In the genomic region with DNA sequence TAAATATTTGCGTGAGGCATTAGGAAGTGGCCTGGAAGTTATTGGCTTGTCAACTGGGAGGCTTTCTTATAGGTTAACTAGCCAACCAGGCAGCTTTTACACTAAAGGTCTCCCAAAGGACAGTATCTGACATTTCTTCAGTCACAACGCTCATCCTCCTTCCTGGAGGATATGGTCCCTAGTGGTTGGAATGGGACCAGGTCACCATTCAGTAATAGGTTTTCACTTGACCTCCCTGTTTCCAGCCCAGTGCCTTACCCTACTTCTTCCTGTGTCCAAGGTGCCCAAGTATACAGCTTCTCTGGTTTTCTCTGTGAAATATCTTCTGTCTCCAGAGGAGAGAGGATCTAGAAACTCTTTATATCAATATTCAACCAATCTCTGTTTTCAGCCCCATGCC, we compare ENCODE assay signal across 25 cellular contexts.
"Had no signal": no experiment of that assay in that cellular context is flagged by ENCODE, and none has a peak within 500 bp of the region (broad histone marks: within the 10 kb centered on the region; RNA-seq: fewer than 3 reads in every experiment).

No MANE protein-coding gene starts in this region.

- DNase-seq: activated CD4-positive, alpha-beta T cell treated with anti-CD3 and anti-CD28 coated beads, Interleukin-2, amount 10 ng/mL, durations not matched to agents 7 days and 5 days; activated CD4-positive, CD25-positive, alpha-beta regulatory T cell treated with anti-CD3 and anti-CD28 coated beads, Interleukin-2, amount 50 U/mL, for 72 hours; activated CD8-positive, alpha-beta T cell treated with anti-CD3 and anti-CD28 coated beads for 36 hours; activated naive CD4-positive, alpha-beta T cell; activated T-cell treated with anti-CD3 and anti-CD28 coated beads, Interleukin-2, amount 50 U/mL, for 4 hours; dermis blood vessel endothelial cell; effector CD4-positive, alpha-beta T cell; naive thymus-derived CD8-positive, alpha-beta T cell; nucleus accumbens; pancreas; retina; sigmoid colon; small intestine; stimulated activated CD4-positive, alpha-beta T cell treated with anti-CD3 and anti-CD28 coated beads, Interleukin-4, amount 100 ng/mL, for 4 hours; stimulated activated CD8-positive, alpha-beta memory T cell treated with anti-CD3 and anti-CD28 coated beads, Interleukin-4, amount 100 ng/mL, for 48 hours; stimulated activated naive B cell treated with anti-CD40 and anti-IgM and Interleukin-4, amounts not matched to agents 10 μg/mL and 1 μg/mL and 100 μg/mL, for 72 hours; stomach; T1000; thyroid gland; upper lobe of left lung; WERI-Rb-1 had no signal

- H3K9me3 ChIP-seq: pancreas, prostate gland, sigmoid colon, stomach, thyroid gland, upper lobe of left lung, vagina had no signal

- H3K27ac ChIP-seq: pancreas, prostate gland, sigmoid colon, stomach, thyroid gland, upper lobe of left lung, vagina, WERI-Rb-1 had no signal

- H3K36me3 ChIP-seq: pancreas, prostate gland, thyroid gland, WERI-Rb-1 had no signal

- H3K4me1 ChIP-seq: pancreas, prostate gland, sigmoid colon, upper lobe of left lung had no signal

- ATAC-seq: activated CD8-positive, alpha-beta T cell treated with anti-CD3 and anti-CD28 coated beads for 36 hours; activated naive CD4-positive, alpha-beta T cell treated with anti-CD3 and anti-CD28 coated beads, Interleukin-2, amount 50 U/mL, for 72 hours; activated T-cell treated with anti-CD3 and anti-CD28 coated beads, Interleukin-2, amount 50 U/mL, for 4 hours; naive thymus-derived CD8-positive, alpha-beta T cell; pancreas; stimulated activated naive B cell treated with anti-CD40 and anti-IgM and Interleukin-4, amounts not matched to agents 10 μg/mL and 1 μg/mL and 100 μg/mL, for 72 hours had no signal

- FAIRE-seq: bronchial epithelial cell, pancreas had no signal

- H3K27me3 ChIP-seq: sigmoid colon, stomach, upper lobe of left lung, vagina had no signal

- H3K4me3 ChIP-seq: pancreas, prostate gland, sigmoid colon, stomach, thyroid gland, upper lobe of left lung, vagina had no signal
